Comparison of ENCODE assay signal across 1 cellular context in genomic region chr12:93763746-93764147, GRCh38.
TF ChIP-seq lines count a peak whose summit lies in the region.

No MANE protein-coding gene starts in this region.

TF ChIP-seq in GM23338, 12 proteins besides CTCF, POLR2A, EP300 and RAD21:
- TF ChIP-seq ZNF462 (CRISPR knock-in tag; IDR thresholded peaks at IDR 0.05), result no peak
